ENCODE assay signal across 9 cellular contexts in genomic region chr1:160637821-160638539, GRCh38. TPM values are rescaled to one million over a fixed set of nuclear protein-coding genes. Genes with fewer than 3 reads are reported as not detected.
A peak's percentile ranks its signal among the peaks of the same experiment; 100 is the strongest.
DNase-seq lines count a peak whose midpoint lies in the region; ATAC-seq and TF ChIP-seq lines count a peak whose summit lies in the region.
"Had no signal": no experiment of that assay in that cellular context is flagged by ENCODE, and none has a peak within 500 bp of the region (broad histone marks: within the 10 kb centered on the region; RNA-seq: fewer than 3 reads in every experiment).

No MANE protein-coding gene starts in this region.

- H3K79me2 ChIP-seq in DOHH2 (ENCODE audit: control insufficient read depth, low read length), result no peaks in the 10 kb centered on the region

- H3K4me1 Mint-ChIP-seq in activated CD4-positive, alpha-beta memory T cell treated with anti-CD3 and anti-CD28 coated beads for 36 hours (ENCODE audit: low read depth), result peaks cover 86% of the 10 kb centered on the region

- no peak overlapping the region for H3K4me3 ChIP-seq in DOHH2 (ENCODE audit: low read length)
- H3K4me3 ChIP-seq: lower lobe of right lung had no signal

- H3K4me1 ChIP-seq in DOHH2 (ENCODE audit: control insufficient read depth, low read length), result peaks cover 40% of the 10 kb centered on the region

- TF ChIP-seq CTCF in DOHH2 (IDR thresholded peaks at IDR 0.05; ENCODE audit: low read depth, low read length, poor library complexity, severe bottlenecking), result no peak

- POLR2A ChIA-PET in activated CD4-positive, alpha-beta memory T cell treated with anti-CD3 and anti-CD28 coated beads for 36 hours (lab: Charles Lee), result interaction anchor here (1.2 kb wide), 3 partner anchors 8 to 10 kb away, joined by 3 to 7 read pairs (median 4); partner anchors contain the start of gene SLAMF1

- H3K36me3 ChIP-seq in DOHH2 (ENCODE audit: control insufficient read depth, low read length), result no peaks in the 10 kb centered on the region
- H3K36me3 ChIP-seq: lower lobe of right lung had no signal

- peak; percentile 64 for DNase-seq in activated CD4-positive, alpha-beta memory T cell treated with anti-CD3 and anti-CD28 coated beads for 36 hours
- DNase-seq in lung microvascular endothelial cell (ENCODE audit: low read depth in 2 of 2) (peak; percentile 30 to 62), SKM-1 (lab: John Stamatoyannopoulos, UW; ENCODE audit: unreplicated experiment) (no peak), UCSD-AML1 (lab: John Stamatoyannopoulos, UW; ENCODE audit: unreplicated experiment) (no peak)
- DNase-seq: lower lobe of right lung had no signal

- no peaks in the 10 kb centered on the region for H4K20me1 ChIP-seq in DOHH2 (ENCODE audit: control insufficient read depth, insufficient read depth, low read depth, low read length)

- no peaks in the 10 kb centered on the region for H3K27me3 ChIP-seq in DOHH2 (ENCODE audit: control insufficient read depth, low read length)

- H3K27ac Mint-ChIP-seq in activated CD4-positive, alpha-beta memory T cell treated with anti-CD3 and anti-CD28 coated beads for 36 hours, result peak overlapping the region; percentile 92

- H3K27ac ChIP-seq in DOHH2 (ENCODE audit: low read depth, low read length), result no peak overlapping the region
- H3K27ac ChIP-seq: lower lobe of right lung had no signal

- H3K4me3 Mint-ChIP-seq in activated CD4-positive, alpha-beta memory T cell treated with anti-CD3 and anti-CD28 coated beads for 36 hours, result peak overlapping the region; percentile 76

- peak; percentile 53 for ATAC-seq in GM21381 (IDR thresholded peaks at IDR 0.05; ENCODE audit: unreplicated experiment)
- ATAC-seq in HG03039 (IDR thresholded peaks at IDR 0.05; ENCODE audit: unreplicated experiment), result no peak
- no peak for ATAC-seq in GM18873 (IDR thresholded peaks at IDR 0.05; ENCODE audit: low FRiP score, unreplicated experiment)

- H3K4me2 ChIP-seq in DOHH2 (ENCODE audit: low read length), result 0 out of 2 replicates have a peak overlapping the region, but pooled peaks have one; percentile 12

- H3K9me2 ChIP-seq in DOHH2 (replicated peaks; ENCODE audit: control insufficient read depth, low read length), result no peaks in the 10 kb centered on the region

- CTCF ChIA-PET in activated CD4-positive, alpha-beta memory T cell treated with anti-CD3 and anti-CD28 coated beads for 36 hours (lab: Charles Lee), result no interaction called here

- no peaks in the 10 kb centered on the region for H3K9me3 Mint-ChIP-seq in activated CD4-positive, alpha-beta memory T cell treated with anti-CD3 and anti-CD28 coated beads for 36 hours

- no peaks in the 10 kb centered on the region for H3F3A ChIP-seq in DOHH2 (ENCODE audit: control insufficient read depth, insufficient read depth)

- no peaks in the 10 kb centered on the region for H3K27me3 Mint-ChIP-seq in activated CD4-positive, alpha-beta memory T cell treated with anti-CD3 and anti-CD28 coated beads for 36 hours

- intact Hi-C loops in activated CD4-positive, alpha-beta memory T cell treated with anti-CD3 and anti-CD28 coated beads for 36 hours (cut with micrococcal nuclease), result loop anchor here (1.0 to 2.0 kb wide), 4 partner anchors 9 to 45 kb away; partner anchors contain the start of gene SLAMF1

- H3K36me3 Mint-ChIP-seq in activated CD4-positive, alpha-beta memory T cell treated with anti-CD3 and anti-CD28 coated beads for 36 hours, result peaks cover 90% of the 10 kb centered on the region

- no peaks in the 10 kb centered on the region for H3K9me3 ChIP-seq in DOHH2 (ENCODE audit: control insufficient read depth, insufficient read depth, low read length)
- H3K9me3 ChIP-seq: lower lobe of right lung had no signal

RNA-seq across cellular contexts. Expression of gene SLAMF1, which starts 8.9 kb away (rescaled TPM):
- total RNA-seq in activated CD4-positive, alpha-beta memory T cell treated with anti-CD3 and anti-CD28 coated beads for 36 hours, result 100 to 1,000 TPM; 166 TPM
- not detected in 2 replicates for total RNA-seq in lung microvascular endothelial cell

RNA-seq across cellular contexts. Expression of gene CD84, which starts 58.7 kb away (rescaled TPM):
- 10 to 100 TPM; 18.6 to 20.2 TPM for total RNA-seq in activated CD4-positive, alpha-beta memory T cell treated with anti-CD3 and anti-CD28 coated beads for 36 hours
- not detected in 2 replicates for total RNA-seq in lung microvascular endothelial cell

Comparison
In these comparisons a context has a peak if more than half of its experiments do, and no peak if none do; other contexts are left out.
1. DNase-seq: peak in activated CD4-positive, alpha-beta memory T cell treated with anti-CD3 and anti-CD28 coated beads for 36 hours (single experiment) and lung microvascular endothelial cell (2 of 2); none in SKM-1 (single experiment) and UCSD-AML1 (single experiment).
2. RNA of gene SLAMF1, which starts 8.9 kb away (total RNA-seq): 166 TPM in activated CD4-positive, alpha-beta memory T cell treated with anti-CD3 and anti-CD28 coated beads for 36 hours; not detected in lung microvascular endothelial cell; every median in the first group is over 100 times any median in the second.
3. RNA of gene CD84, which starts 58.7 kb away (total RNA-seq): 18.6 to 20.2 TPM in activated CD4-positive, alpha-beta memory T cell treated with anti-CD3 and anti-CD28 coated beads for 36 hours; not detected in lung microvascular endothelial cell; every median in the first group is over 10 times any median in the second.